Comparison of ENCODE assay signal across 20 cellular contexts in genomic region chr16:35208001-35208935, GRCh38.
"Had no signal": no experiment of that assay in that cellular context is flagged by ENCODE, and none has a peak within 500 bp of the region (broad histone marks: within the 10 kb centered on the region; RNA-seq: fewer than 3 reads in every experiment).

No MANE protein-coding gene starts in this region.

- DNase-seq: activated CD4-positive, alpha-beta T cell treated with anti-CD3 and anti-CD28 coated beads, Interleukin-2, amount 50 U/mL, for 4 hours; activated effector memory CD4-positive, alpha-beta T cell treated with Interleukin-2 at 50 U/mL for 16 hours; activated T-cell treated with anti-CD3 and anti-CD28 coated beads, Interleukin-2, amount 50 U/mL, for 1 hour; amygdala; brain microvascular endothelial cell; dorsolateral prefrontal cortex; esophagus squamous epithelium; foreskin fibroblast; mesenchymal stem cell; nucleus accumbens; psoas muscle; stimulated activated CD4-positive, alpha-beta T cell treated with anti-CD3 and anti-CD28 coated beads, Interleukin-2, amount 100 ng/mL, for 24 hours; stimulated activated naive CD8-positive, alpha-beta T cell treated with anti-CD3 and anti-CD28 coated beads, Interleukin-15, Interleukin-2, amounts not matched to agents 100 U/mL and 50 U/mL, for 24 hours had no signal

- H3K4me1 Mint-ChIP-seq: activated naive CD4-positive, alpha-beta T cell treated with anti-CD3 and anti-CD28 coated beads, Interleukin-2, amount 50 U/mL, for 24 hours had no signal

- H3K27me3 Mint-ChIP-seq: activated naive CD4-positive, alpha-beta T cell treated with anti-CD3 and anti-CD28 coated beads, Interleukin-2, amount 50 U/mL, for 24 hours; natural killer cell treated with Interleukin-12 subunit alpha and Interleukin-12 subunit beta and Interleukin-15 and Interleukin-18, amount 100 ng/mL, for 72 hours had no signal

- H3K36me3 ChIP-seq: brain microvascular endothelial cell, esophagus squamous epithelium, right lobe of liver, suprapubic skin, upper lobe of left lung had no signal

- H3K4me3 ChIP-seq: dorsolateral prefrontal cortex, esophagus squamous epithelium, psoas muscle, right lobe of liver, suprapubic skin, upper lobe of left lung had no signal

- H3K27ac ChIP-seq: brain microvascular endothelial cell, dorsolateral prefrontal cortex, esophagus squamous epithelium, psoas muscle, right lobe of liver, suprapubic skin, upper lobe of left lung had no signal

- FAIRE-seq: endometrium had no signal

- ATAC-seq: psoas muscle; stimulated activated naive CD8-positive, alpha-beta T cell treated with anti-CD3 and anti-CD28 coated beads, Interleukin-15, Interleukin-2, amounts not matched to agents 100 U/mL and 50 U/mL, for 24 hours had no signal

- H3K27ac Mint-ChIP-seq: activated naive CD4-positive, alpha-beta T cell treated with anti-CD3 and anti-CD28 coated beads, Interleukin-2, amount 50 U/mL, for 24 hours; natural killer cell treated with Interleukin-12 subunit alpha and Interleukin-12 subunit beta and Interleukin-15 and Interleukin-18, amount 100 ng/mL, for 72 hours; T-helper 2 cell treated with Interferon-gamma antibody and Interleukin-4, amounts not matched to agents 5 μg/mL and 100 μg/mL, for 36 hours had no signal

- H3K9me3 ChIP-seq: psoas muscle, right lobe of liver, suprapubic skin had no signal

- H3K36me3 Mint-ChIP-seq: activated naive CD4-positive, alpha-beta T cell treated with anti-CD3 and anti-CD28 coated beads, Interleukin-2, amount 50 U/mL, for 24 hours had no signal

- H3K27me3 ChIP-seq: brain microvascular endothelial cell, esophagus squamous epithelium, right lobe of liver, suprapubic skin, upper lobe of left lung had no signal

- H3K4me3 Mint-ChIP-seq: activated naive CD4-positive, alpha-beta T cell treated with anti-CD3 and anti-CD28 coated beads, Interleukin-2, amount 50 U/mL, for 24 hours; natural killer cell treated with Interleukin-12 subunit alpha and Interleukin-12 subunit beta and Interleukin-15 and Interleukin-18, amount 100 ng/mL, for 72 hours; T-helper 2 cell treated with Interferon-gamma antibody and Interleukin-4, amounts not matched to agents 5 μg/mL and 100 μg/mL, for 36 hours had no signal

- H3K4me1 ChIP-seq: esophagus squamous epithelium, psoas muscle, suprapubic skin, upper lobe of left lung had no signal
